ENCODE assay signal across 9 cellular contexts in genomic region chrX:120549483-120550452, GRCh38. TPM values are rescaled to one million over a fixed set of nuclear protein-coding genes. Genes with fewer than 3 reads are reported as not detected.
DNase-seq lines count a peak whose midpoint lies in the region; ATAC-seq, FAIRE-seq and TF ChIP-seq lines count a peak whose summit lies in the region.
"Had no signal": no experiment of that assay in that cellular context is flagged by ENCODE, and none has a peak within 500 bp of the region (broad histone marks: within the 10 kb centered on the region; RNA-seq: fewer than 3 reads in every experiment).

No MANE protein-coding gene starts in this region.

- peak overlapping the region; percentile 41 for H3K4me3 ChIP-seq in PC-9
- no peak overlapping the region for H3K4me3 ChIP-seq in bronchial epithelial cell (ENCODE audit: low read depth, low read length)
- H3K4me3 ChIP-seq in osteoblast (ENCODE audit: insufficient read depth, low read length): no peak overlapping the region
- H3K4me3 ChIP-seq in OCI-LY7 (ENCODE audit: low read depth, low read length, poor library complexity, severe bottlenecking): no peak overlapping the region
- no peak overlapping the region for H3K4me3 ChIP-seq in CD8-positive, alpha-beta T cell (ENCODE audit: low read depth, low read length)

- H2AFZ ChIP-seq in PC-9 (peak overlapping the region; percentile 46; the same call in 1 of the 2 replicates), osteoblast (ENCODE audit: low read length) (no peak overlapping the region), OCI-LY7 (ENCODE audit: low read length) (no peak overlapping the region)

- peaks cover 46% of the 10 kb centered on the region for H3K36me3 Mint-ChIP-seq in CD8-positive, alpha-beta T cell
- peaks cover 0 to 7% of the 10 kb centered on the region in 2 donors for H3K36me3 Mint-ChIP-seq in stimulated activated naive B cell treated with anti-CD40 and anti-IgM and Interleukin-4, amounts not matched to agents 10 μg/mL and 1 μg/mL and 100 μg/mL, for 72 hours

- DNase-seq in EL (peak; percentile 92), PC-9 (peak; percentile 58 to 95), bronchial epithelial cell (ENCODE audit: low read depth) (peak; percentile 89), osteoblast (ENCODE audit: insufficient read length, low spot score, missing footprints) (peak; percentile 73), OCI-LY7 (ENCODE audit: low spot score) (no peak), NCI-H526 treated with DMSO at 0.1 percent for 48 hours (lab: John Stamatoyannopoulos, UW) (no peak)
- no peak for DNase-seq in CD8-positive, alpha-beta T cell
- DNase-seq in stimulated activated naive B cell treated with anti-CD40 and anti-IgM and Interleukin-4, amounts not matched to agents 10 μg/mL and 1 μg/mL and 100 μg/mL, for 72 hours: no peak
- DNase-seq: NCI-H69 had no signal

- H3K27me3 Mint-ChIP-seq in CD8-positive, alpha-beta T cell (ENCODE audit: low read depth): no peaks in the 10 kb centered on the region
- no peaks in the 10 kb centered on the region for H3K27me3 Mint-ChIP-seq in stimulated activated naive B cell treated with anti-CD40 and anti-IgM and Interleukin-4, amounts not matched to agents 10 μg/mL and 1 μg/mL and 100 μg/mL, for 72 hours

- H3K27ac ChIP-seq in PC-9 (peak overlapping the region; percentile 93), osteoblast (ENCODE audit: low read depth, low read length) (peak overlapping the region; percentile 96), OCI-LY7 (ENCODE audit: low read depth, low read length, poor library complexity, severe bottlenecking) (no peak overlapping the region)
- H3K27ac ChIP-seq in CD8-positive, alpha-beta T cell (ENCODE audit: low read depth, low read length): no peak overlapping the region

- H3K9me2 ChIP-seq in PC-9 (ENCODE audit: insufficient read depth) (no peaks in the 10 kb centered on the region), OCI-LY7 (ENCODE audit: insufficient read depth, low read length) (no peaks in the 10 kb centered on the region)

- TF ChIP-seq CTCF in PC-9 (conservative IDR thresholded peaks at IDR 0.05): no peak
- no peak for TF ChIP-seq CTCF in bronchial epithelial cell (IDR thresholded peaks at IDR 0.05; ENCODE audit: insufficient read depth, low read length, severe bottlenecking)
- TF ChIP-seq CTCF in osteoblast (IDR thresholded peaks at IDR 0.05; ENCODE audit: extremely low read depth, low read depth, low read length): no peak
- no peak for TF ChIP-seq CTCF in OCI-LY7 (conservative IDR thresholded peaks at IDR 0.05; ENCODE audit: low read length)
- TF ChIP-seq CTCF in CD8-positive, alpha-beta T cell (IDR thresholded peaks at IDR 0.05): no peak

- ATAC-seq in CD8-positive, alpha-beta T cell: no peak
- ATAC-seq in stimulated activated naive B cell treated with anti-CD40 and anti-IgM and Interleukin-4, amounts not matched to agents 10 μg/mL and 1 μg/mL and 100 μg/mL, for 72 hours (replicated peaks): no peak

- H4K20me1 ChIP-seq in PC-9 (ENCODE audit: insufficient read depth): no peaks in the 10 kb centered on the region
- H4K20me1 ChIP-seq in osteoblast (ENCODE audit: insufficient read depth, low read length): no peaks in the 10 kb centered on the region
- H4K20me1 ChIP-seq in OCI-LY7 (ENCODE audit: insufficient read depth, low read length): no peaks in the 10 kb centered on the region

- H3K4me1 ChIP-seq in PC-9 (replicated peaks; ENCODE audit: insufficient read depth): peaks cover 63% of the 10 kb centered on the region
- peaks cover 24% of the 10 kb centered on the region for H3K4me1 ChIP-seq in osteoblast (ENCODE audit: insufficient read depth, low read length)
- no peaks in the 10 kb centered on the region for H3K4me1 ChIP-seq in OCI-LY7 (ENCODE audit: insufficient read depth, low read length, poor library complexity, severe bottlenecking)
- peaks cover 7% of the 10 kb centered on the region for H3K4me1 ChIP-seq in CD8-positive, alpha-beta T cell (ENCODE audit: insufficient read depth, low read length)

- BruUV-seq in PC-9 (replicated peaks; lab: Mats Ljungman, UMichigan) (TSS peak; percentile 29), OCI-LY7 (replicated peaks; lab: Mats Ljungman, UMichigan) (no TSS peak)

- peaks cover 23% of the 10 kb centered on the region for H3K4me1 Mint-ChIP-seq in CD8-positive, alpha-beta T cell (ENCODE audit: low read depth)
- H3K4me1 Mint-ChIP-seq in stimulated activated naive B cell treated with anti-CD40 and anti-IgM and Interleukin-4, amounts not matched to agents 10 μg/mL and 1 μg/mL and 100 μg/mL, for 72 hours: no peaks in the 10 kb centered on the region

- H3K27me3 ChIP-seq in PC-9 (ENCODE audit: insufficient read depth, low read depth) (no peaks in the 10 kb centered on the region), bronchial epithelial cell (ENCODE audit: control insufficient read depth, insufficient read depth, low read length) (no peaks in the 10 kb centered on the region), osteoblast (ENCODE audit: insufficient read depth, low read length) (no peaks in the 10 kb centered on the region)
- H3K27me3 ChIP-seq in CD8-positive, alpha-beta T cell (ENCODE audit: insufficient read depth, low read length): no peaks in the 10 kb centered on the region

- no peak overlapping the region for H3K27ac Mint-ChIP-seq in CD8-positive, alpha-beta T cell
- H3K27ac Mint-ChIP-seq in stimulated activated naive B cell treated with anti-CD40 and anti-IgM and Interleukin-4, amounts not matched to agents 10 μg/mL and 1 μg/mL and 100 μg/mL, for 72 hours: no peak overlapping the region

- no peak overlapping the region for H3K4me3 Mint-ChIP-seq in CD8-positive, alpha-beta T cell
- no peak overlapping the region for H3K4me3 Mint-ChIP-seq in stimulated activated naive B cell treated with anti-CD40 and anti-IgM and Interleukin-4, amounts not matched to agents 10 μg/mL and 1 μg/mL and 100 μg/mL, for 72 hours

- H3K79me2 ChIP-seq in PC-9 (ENCODE audit: low read depth) (peaks cover 73% of the 10 kb centered on the region), osteoblast (ENCODE audit: insufficient read depth, low read length) (peaks cover 26% of the 10 kb centered on the region), OCI-LY7 (ENCODE audit: insufficient read depth, low read depth, low read length) (peaks cover 7% of the 10 kb centered on the region; the same call in 1 of the 2 replicates)

- intact Hi-C loops in PC-9 (cut with micrococcal nuclease; ENCODE audit: unreplicated experiment): loop anchor here (1.0 to 2.0 kb wide), 3 partner anchors 11 to 185 kb away; partner anchors contain the start of genes C1GALT1C1 and CUL4B
- intact Hi-C loops in OCI-LY7 (cut with micrococcal nuclease; ENCODE audit: unreplicated experiment): no loop called here
- intact Hi-C loops in CD8-positive, alpha-beta T cell (cut with DNase I, micrococcal nuclease): no loop called here

- H3K9me3 ChIP-seq in PC-9 (ENCODE audit: insufficient read depth, low read depth) (no peaks in the 10 kb centered on the region), osteoblast (ENCODE audit: low read depth, low read length) (no peaks in the 10 kb centered on the region), OCI-LY7 (ENCODE audit: low read length) (no peaks in the 10 kb centered on the region)
- H3K9me3 ChIP-seq in CD8-positive, alpha-beta T cell (ENCODE audit: low read length): no peaks in the 10 kb centered on the region

- FAIRE-seq in bronchial epithelial cell (lab: Jason Lieb, UNC): no peak

- H3F3A ChIP-seq in PC-9 (ENCODE audit: insufficient read depth, low read depth): peaks cover 50% of the 10 kb centered on the region

- H3K4me2 ChIP-seq in PC-9 (peak overlapping the region; percentile 73), osteoblast (ENCODE audit: insufficient read depth, low read length) (peak overlapping the region; percentile 28), OCI-LY7 (ENCODE audit: low read length) (no peak overlapping the region)

- POLR2A ChIA-PET in PC-9 (lab: Charles Lee; ENCODE audit: unreplicated experiment): interaction anchor here (0.6 to 1.5 kb wide), 6 partner anchors 8 to 111 kb away, joined by 3 to 10 read pairs (median 5); partner anchors contain the start of gene MCTS1
- POLR2A ChIA-PET in OCI-LY7 (lab: Charles Lee): no interaction called here
- POLR2A ChIA-PET in CD8-positive, alpha-beta T cell (lab: Charles Lee): no interaction called here

- CTCF ChIA-PET in PC-9 (lab: Charles Lee): no interaction called here
- CTCF ChIA-PET in OCI-LY7 (lab: Charles Lee; ENCODE audit: unreplicated experiment): no interaction called here
- CTCF ChIA-PET in CD8-positive, alpha-beta T cell (lab: Charles Lee): no interaction called here

- no peaks in the 10 kb centered on the region for H3K9me3 Mint-ChIP-seq in CD8-positive, alpha-beta T cell
- no peaks in the 10 kb centered on the region for H3K9me3 Mint-ChIP-seq in stimulated activated naive B cell treated with anti-CD40 and anti-IgM and Interleukin-4, amounts not matched to agents 10 μg/mL and 1 μg/mL and 100 μg/mL, for 72 hours

- peaks cover 42% of the 10 kb centered on the region for H3K36me3 ChIP-seq in PC-9 (ENCODE audit: low read depth)
- H3K36me3 ChIP-seq in bronchial epithelial cell (ENCODE audit: control insufficient read depth, insufficient read depth, low read length): no peaks in the 10 kb centered on the region
- peaks cover 6% of the 10 kb centered on the region for H3K36me3 ChIP-seq in osteoblast (ENCODE audit: insufficient read depth, low read length)
- H3K36me3 ChIP-seq in OCI-LY7 (ENCODE audit: insufficient read depth, low read length): peaks cover 41% of the 10 kb centered on the region
- H3K36me3 ChIP-seq in CD8-positive, alpha-beta T cell (ENCODE audit: insufficient read depth, low read length): no peaks in the 10 kb centered on the region

RNA-seq across cellular contexts. Expression of gene CUL4B, which starts 11.0 kb away (rescaled TPM):
- 98.6 and 154 TPM in 2 replicates for total RNA-seq in PC-9 (2021)
- total RNA-seq in bronchial epithelial cell: 9.6 and 11.8 TPM in 2 replicates
- total RNA-seq in osteoblast: 76.0 TPM in 2 replicates
- 13.5 and 15.5 TPM in 2 replicates for total RNA-seq in OCI-LY7 (2014; rRNA removed; shearing (Covaris generic))
- 42.2 and 46.3 TPM in 2 replicates for total RNA-seq in OCI-LY7 (2022)
- 10 to 100 TPM; 25.3 to 30.0 TPM for total RNA-seq in CD8-positive, alpha-beta T cell

RNA-seq across cellular contexts. Expression of gene MCTS1, which starts 54.1 kb away (rescaled TPM):
- total RNA-seq in PC-9 (2021) (90.7 and 98.4 TPM in 2 replicates), bronchial epithelial cell (25.8 and 31.4 TPM in 2 replicates), osteoblast (29.3 and 38.9 TPM in 2 replicates), OCI-LY7 (2022) (55.6 and 63.0 TPM in 2 replicates)
- total RNA-seq in OCI-LY7 (2014; rRNA removed; shearing (Covaris generic)): 29.1 and 34.5 TPM in 2 replicates
- 1 to 10 TPM; 7.0 to 9.2 TPM for total RNA-seq in CD8-positive, alpha-beta T cell

Comparison
In these comparisons a context has a peak if more than half of its experiments do, and no peak if none do; other contexts are left out.
1. DNase-seq: peak in EL (single experiment), PC-9 (2 of 2), bronchial epithelial cell (single experiment) and osteoblast (single experiment); none in OCI-LY7 (single experiment), NCI-H526 treated with DMSO at 0.1 percent for 48 hours (single experiment), CD8-positive, alpha-beta T cell (0 of 7) and stimulated activated naive B cell treated with anti-CD40 and anti-IgM and Interleukin-4, amounts not matched to agents 10 μg/mL and 1 μg/mL and 100 μg/mL, for 72 hours (single experiment).
2. H3K27ac ChIP-seq: peak in PC-9 (single experiment) and osteoblast (single experiment); none in OCI-LY7 (single experiment) and CD8-positive, alpha-beta T cell (single experiment).